ENCODE assay signal across 1 cellular context in the genomic region with DNA sequence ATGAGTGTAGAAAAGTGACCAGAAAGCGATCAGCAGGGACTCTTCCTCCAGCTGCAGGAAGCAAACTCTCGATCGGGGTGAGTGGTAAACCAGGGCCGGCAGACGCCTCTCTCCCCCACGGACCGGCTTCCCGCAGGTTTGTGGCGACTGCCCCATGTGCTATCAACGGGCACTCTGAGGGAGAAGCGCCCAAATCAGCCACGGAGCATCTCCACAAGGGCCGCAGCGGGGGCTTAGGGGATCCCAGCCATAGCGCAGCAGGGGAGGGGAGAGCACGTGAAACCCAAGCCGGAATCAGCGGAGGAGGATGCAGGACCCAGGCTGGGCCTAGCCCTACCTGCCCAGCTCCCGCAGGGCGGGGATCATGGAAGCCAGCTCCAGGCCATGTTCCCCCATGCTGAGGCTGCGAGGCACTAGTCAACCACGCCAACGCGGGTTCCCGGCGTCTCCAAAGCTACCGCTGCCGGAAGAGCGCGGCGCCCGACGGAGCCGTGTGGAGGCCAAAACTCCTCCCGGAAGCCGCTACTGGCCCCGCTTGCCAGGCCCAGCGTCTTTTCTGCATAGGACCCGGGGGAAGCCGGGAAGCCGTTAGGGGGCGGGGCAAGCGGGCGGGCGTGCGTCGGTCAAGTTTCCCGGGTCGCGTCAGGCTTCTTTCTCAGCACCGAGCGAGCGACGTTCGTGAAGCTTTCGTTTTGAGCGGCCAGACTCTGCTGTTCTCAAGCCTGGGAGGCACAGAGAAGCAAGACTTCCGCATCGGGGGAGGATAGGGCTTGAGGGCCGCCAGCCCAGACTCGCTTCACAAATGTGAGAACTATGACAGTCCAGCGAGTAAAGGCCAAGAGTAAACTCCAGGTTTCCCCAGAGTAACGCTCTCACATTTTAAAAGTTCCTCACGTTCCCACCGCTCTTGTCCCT.
TF ChIP-seq lines count a peak whose summit lies in the region.

TSS of gene ATR (minus strand) at position 425 of the 915 bp plus-strand sequence. CDS start at position 396, 29 bp downstream.

TF ChIP-seq in HepG2, 621 proteins besides CTCF, POLR2A, EP300 and RAD21 (continued from another document and continues in another):
- TF ChIP-seq GPN1 (CRISPR knock-in tag; IDR thresholded peaks at IDR 0.05; ENCODE audit: borderline replicate concordance): no peak
- TF ChIP-seq ZNF564 (CRISPR knock-in tag; IDR thresholded peaks at IDR 0.05): peak; percentile 96
- peak; percentile 80; the same call in 1 of the 2 replicates for TF ChIP-seq ZNF205 (CRISPR knock-in tag; IDR thresholded peaks at IDR 0.05)
- TF ChIP-seq ZEB1 (IDR thresholded peaks at IDR 0.05; ENCODE audit: insufficient replicate concordance, low read depth): peak; percentile 87
- 0 out of 2 replicates have a peak, but pooled peaks have one; percentile 50 for TF ChIP-seq TCF7 (IDR thresholded peaks at IDR 0.05; ENCODE audit: low read depth)
- TF ChIP-seq ZNF589 (CRISPR knock-in tag; conservative IDR thresholded peaks at IDR 0.05): peak; percentile 87; the same call in 1 of the 2 replicates
- TF ChIP-seq SMAD3 (CRISPR knock-in tag; IDR thresholded peaks at IDR 0.05): peak; percentile 98
- TF ChIP-seq ZNF543 (CRISPR knock-in tag; IDR thresholded peaks at IDR 0.05): peak; percentile 82; the same call in 1 of the 2 replicates
- TF ChIP-seq GATAD2A (CRISPR knock-in tag; IDR thresholded peaks at IDR 0.05): peak; percentile 90
- no peak; the same call in 1 of the 2 replicates for TF ChIP-seq ELK4 (CRISPR knock-in tag; IDR thresholded peaks at IDR 0.05; ENCODE audit: borderline replicate concordance)
- TF ChIP-seq ZNF670 (CRISPR knock-in tag; IDR thresholded peaks at IDR 0.05; ENCODE audit: borderline replicate concordance): peak; percentile 93
- peak; percentile 100 for TF ChIP-seq HDAC1 (CRISPR knock-in tag; IDR thresholded peaks at IDR 0.05)
- TF ChIP-seq FOSL1 (CRISPR knock-in tag; IDR thresholded peaks at IDR 0.05; ENCODE audit: borderline replicate concordance): peak; percentile 29; the same call in 1 of the 2 replicates
- 0 out of 2 replicates have a peak, but pooled peaks have one; percentile 58 for TF ChIP-seq ZBTB3 (CRISPR knock-in tag; IDR thresholded peaks at IDR 0.05; ENCODE audit: borderline replicate concordance, low read depth)
- peak; percentile 88 for TF ChIP-seq MIXL1 (CRISPR knock-in tag; IDR thresholded peaks at IDR 0.05)
- TF ChIP-seq NR1H2 (CRISPR knock-in tag; IDR thresholded peaks at IDR 0.05; ENCODE audit: borderline replicate concordance, low read depth): no peak
- peak; percentile 84; the same call in 1 of the 2 replicates for TF ChIP-seq ZNF780A (CRISPR knock-in tag; IDR thresholded peaks at IDR 0.05)
- TF ChIP-seq ZNF510 (CRISPR knock-in tag; IDR thresholded peaks at IDR 0.05; ENCODE audit: low read depth): peak; percentile 83; the same call in 1 of the 2 replicates
- TF ChIP-seq CENPX (CRISPR knock-in tag; IDR thresholded peaks at IDR 0.05): no peak
- TF ChIP-seq ZMYM3 (CRISPR knock-in tag; IDR thresholded peaks at IDR 0.05): peak; percentile 92
- TF ChIP-seq, protein P1, sequence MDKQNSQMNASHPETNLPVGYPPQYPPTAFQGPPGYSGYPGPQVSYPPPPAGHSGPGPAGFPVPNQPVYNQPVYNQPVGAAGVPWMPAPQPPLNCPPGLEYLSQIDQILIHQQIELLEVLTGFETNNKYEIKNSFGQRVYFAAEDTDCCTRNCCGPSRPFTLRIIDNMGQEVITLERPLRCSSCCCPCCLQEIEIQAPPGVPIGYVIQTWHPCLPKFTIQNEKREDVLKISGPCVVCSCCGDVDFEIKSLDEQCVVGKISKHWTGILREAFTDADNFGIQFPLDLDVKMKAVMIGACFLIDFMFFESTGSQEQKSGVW (CRISPR knock-in tag; IDR thresholded peaks at IDR 0.05; ENCODE audit: borderline replicate concordance): 0 out of 2 replicates have a peak, but pooled peaks have one; percentile 49
- peak; percentile 89; the same call in 1 of the 2 replicates for TF ChIP-seq ZNF280B (CRISPR knock-in tag; IDR thresholded peaks at IDR 0.05; ENCODE audit: borderline replicate concordance)
- TF ChIP-seq BRD4 (CRISPR knock-in tag; IDR thresholded peaks at IDR 0.05): peak; percentile 77
- TF ChIP-seq SKIL (CRISPR knock-in tag; IDR thresholded peaks at IDR 0.05; ENCODE audit: borderline replicate concordance): peak; percentile 69; the same call in 1 of the 2 replicates
- peak; percentile 96; the same call in 1 of the 2 replicates for TF ChIP-seq NFKB2 (CRISPR knock-in tag; IDR thresholded peaks at IDR 0.05; ENCODE audit: borderline replicate concordance)
- TF ChIP-seq ZNF468 (CRISPR knock-in tag; IDR thresholded peaks at IDR 0.05): 0 out of 2 replicates have a peak, but pooled peaks have one; percentile 41
- TF ChIP-seq ZNF263 (CRISPR knock-in tag; IDR thresholded peaks at IDR 0.05): peak; percentile 57; the same call in 1 of the 2 replicates
- TF ChIP-seq GFI1 (CRISPR knock-in tag; IDR thresholded peaks at IDR 0.05; ENCODE audit: borderline replicate concordance): peak; percentile 89
- TF ChIP-seq, protein P2, sequence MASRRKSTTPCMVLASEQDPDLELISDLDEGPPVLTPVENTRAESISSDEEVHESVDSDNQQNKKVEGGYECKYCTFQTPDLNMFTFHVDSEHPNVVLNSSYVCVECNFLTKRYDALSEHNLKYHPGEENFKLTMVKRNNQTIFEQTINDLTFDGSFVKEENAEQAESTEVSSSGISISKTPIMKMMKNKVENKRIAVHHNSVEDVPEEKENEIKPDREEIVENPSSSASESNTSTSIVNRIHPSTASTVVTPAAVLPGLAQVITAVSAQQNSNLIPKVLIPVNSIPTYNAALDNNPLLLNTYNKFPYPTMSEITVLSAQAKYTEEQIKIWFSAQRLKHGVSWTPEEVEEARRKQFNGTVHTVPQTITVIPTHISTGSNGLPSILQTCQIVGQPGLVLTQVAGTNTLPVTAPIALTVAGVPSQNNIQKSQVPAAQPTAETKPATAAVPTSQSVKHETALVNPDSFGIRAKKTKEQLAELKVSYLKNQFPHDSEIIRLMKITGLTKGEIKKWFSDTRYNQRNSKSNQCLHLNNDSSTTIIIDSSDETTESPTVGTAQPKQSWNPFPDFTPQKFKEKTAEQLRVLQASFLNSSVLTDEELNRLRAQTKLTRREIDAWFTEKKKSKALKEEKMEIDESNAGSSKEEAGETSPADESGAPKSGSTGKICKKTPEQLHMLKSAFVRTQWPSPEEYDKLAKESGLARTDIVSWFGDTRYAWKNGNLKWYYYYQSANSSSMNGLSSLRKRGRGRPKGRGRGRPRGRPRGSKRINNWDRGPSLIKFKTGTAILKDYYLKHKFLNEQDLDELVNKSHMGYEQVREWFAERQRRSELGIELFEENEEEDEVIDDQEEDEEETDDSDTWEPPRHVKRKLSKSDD (CRISPR knock-in tag; IDR thresholded peaks at IDR 0.05; ENCODE audit: low read depth): 0 out of 2 replicates have a peak, but pooled peaks have one; percentile 44
- TF ChIP-seq NR2F6 (IDR thresholded peaks at IDR 0.05): peak; percentile 33; the same call in 1 of the 2 replicates
- peak; percentile 71 for TF ChIP-seq NR2F6 (CRISPR knock-in tag; IDR thresholded peaks at IDR 0.05)
- peak; percentile 92 for TF ChIP-seq TFDP2 (CRISPR knock-in tag; IDR thresholded peaks at IDR 0.05)
- peak; percentile 89 for TF ChIP-seq BRF2 (CRISPR knock-in tag; IDR thresholded peaks at IDR 0.05)
- TF ChIP-seq TCF12 (IDR thresholded peaks at IDR 0.05): no peak
- 0 out of 2 replicates have a peak, but pooled peaks have one; percentile 17 for TF ChIP-seq TCF12 (CRISPR knock-in tag; IDR thresholded peaks at IDR 0.05)
- TF ChIP-seq ZNF335 (CRISPR knock-in tag; IDR thresholded peaks at IDR 0.05): peak; percentile 74; the same call in 1 of the 2 replicates
- peak; percentile 99 for TF ChIP-seq REPIN1 (CRISPR knock-in tag; IDR thresholded peaks at IDR 0.05; ENCODE audit: borderline replicate concordance, low read depth)
- TF ChIP-seq, protein P3, sequence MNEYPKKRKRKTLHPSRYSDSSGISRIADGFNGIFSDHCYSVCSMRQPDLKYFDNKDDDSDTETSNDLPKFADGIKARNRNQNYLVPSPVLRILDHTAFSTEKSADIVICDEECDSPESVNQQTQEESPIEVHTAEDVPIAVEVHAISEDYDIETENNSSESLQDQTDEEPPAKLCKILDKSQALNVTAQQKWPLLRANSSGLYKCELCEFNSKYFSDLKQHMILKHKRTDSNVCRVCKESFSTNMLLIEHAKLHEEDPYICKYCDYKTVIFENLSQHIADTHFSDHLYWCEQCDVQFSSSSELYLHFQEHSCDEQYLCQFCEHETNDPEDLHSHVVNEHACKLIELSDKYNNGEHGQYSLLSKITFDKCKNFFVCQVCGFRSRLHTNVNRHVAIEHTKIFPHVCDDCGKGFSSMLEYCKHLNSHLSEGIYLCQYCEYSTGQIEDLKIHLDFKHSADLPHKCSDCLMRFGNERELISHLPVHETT (CRISPR knock-in tag; conservative IDR thresholded peaks at IDR 0.05): peak; percentile 95
- TF ChIP-seq ZNF556 (CRISPR knock-in tag; IDR thresholded peaks at IDR 0.05; ENCODE audit: borderline replicate concordance): peak; percentile 97
- TF ChIP-seq, protein P4, sequence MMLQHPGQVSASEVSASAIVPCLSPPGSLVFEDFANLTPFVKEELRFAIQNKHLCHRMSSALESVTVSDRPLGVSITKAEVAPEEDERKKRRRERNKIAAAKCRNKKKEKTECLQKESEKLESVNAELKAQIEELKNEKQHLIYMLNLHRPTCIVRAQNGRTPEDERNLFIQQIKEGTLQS (CRISPR knock-in tag; IDR thresholded peaks at IDR 0.05): no peak
- TF ChIP-seq YEATS4 (CRISPR knock-in tag; IDR thresholded peaks at IDR 0.05; ENCODE audit: borderline replicate concordance): peak; percentile 93
- no peak for TF ChIP-seq TRIM24 (CRISPR knock-in tag; IDR thresholded peaks at IDR 0.05)
- peak; percentile 98 for TF ChIP-seq SP4 (CRISPR knock-in tag; IDR thresholded peaks at IDR 0.05)
- peak; percentile 62; the same call in 1 of the 2 replicates for TF ChIP-seq FOXO1 (CRISPR knock-in tag; IDR thresholded peaks at IDR 0.05)
- no peak for TF ChIP-seq CBX2 (IDR thresholded peaks at IDR 0.05; ENCODE audit: low read depth, low read length)
- TF ChIP-seq CBX2 (CRISPR knock-in tag; IDR thresholded peaks at IDR 0.05; ENCODE audit: low read depth): no peak
